Comparison of ENCODE assay signal across 27 cellular contexts in the genomic region with DNA sequence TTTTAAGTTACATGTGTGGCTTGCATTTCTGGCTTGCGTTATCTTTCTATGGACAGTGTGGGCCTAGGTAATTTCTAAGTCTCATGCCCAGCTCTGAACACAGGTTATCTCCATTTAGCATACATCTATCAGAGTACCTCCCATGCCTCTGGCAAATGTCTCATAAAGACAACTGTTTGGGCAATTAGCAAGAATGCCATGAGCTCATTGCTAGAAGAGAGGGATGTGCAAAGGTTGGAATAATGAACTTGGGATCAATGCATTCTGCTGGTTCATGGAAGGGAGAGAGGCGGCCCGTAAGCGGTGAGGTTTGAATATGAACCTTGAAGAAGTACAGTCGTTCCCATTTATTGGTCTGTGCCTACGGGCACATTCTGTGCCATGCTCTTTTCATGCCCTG. TPM values are rescaled to one million over a fixed set of nuclear protein-coding genes. Genes with fewer than 3 reads are reported as not detected.
"Had no signal": no experiment of that assay in that cellular context is flagged by ENCODE, and none has a peak within 500 bp of the region (broad histone marks: within the 10 kb centered on the region; RNA-seq: fewer than 3 reads in every experiment).

No MANE protein-coding gene starts in this region.

- H3K4me2 ChIP-seq: hepatocyte had no signal

- H3K27ac ChIP-seq: heart right ventricle, hepatocyte, lower lobe of right lung, parathyroid adenoma, right atrium auricular region, skin epidermis, stomach, thoracic aorta, tibial artery, vagina had no signal

- H3K27me3 Mint-ChIP-seq: progenitor cell of endocrine pancreas, type B pancreatic cell had no signal

- H3K9ac ChIP-seq: parathyroid adenoma had no signal

- H3K36me3 Mint-ChIP-seq: naive thymus-derived CD8-positive, alpha-beta T cell had no signal

- H2AFZ ChIP-seq: hepatocyte, parathyroid adenoma had no signal

- H3K36me3 ChIP-seq: right atrium auricular region, thoracic aorta, tibial artery, vagina had no signal

- H3K27ac Mint-ChIP-seq: naive thymus-derived CD8-positive, alpha-beta T cell; nephron; progenitor cell of endocrine pancreas; stimulated activated naive B cell treated with anti-CD40 and anti-IgM and Interleukin-4, amounts not matched to agents 10 μg/mL and 1 μg/mL and 100 μg/mL, for 72 hours; type B pancreatic cell had no signal

- DNase-seq: heart right ventricle; islet precursor cell; left ventricle myocardium superior; lower lobe of right lung; mammary epithelial cell; mesenchymal stem cell; naive thymus-derived CD8-positive, alpha-beta T cell; nucleus accumbens; stimulated activated CD4-positive, alpha-beta T cell treated with anti-CD3 and anti-CD28 coated beads, Interleukin-12 subunit alpha, Interleukin-12 subunit beta, amount 100 ng/mL, for 4 hours; stimulated activated CD4-positive, alpha-beta T cell treated with anti-CD3 and anti-CD28 coated beads, Interleukin-15, amount 100 ng/mL, for 24 hours; stimulated activated CD4-positive, alpha-beta T cell treated with anti-CD3 and anti-CD28 coated beads, Interleukin-2, amount 100 ng/mL, for 24 hours; stimulated activated CD4-positive, alpha-beta T cell treated with anti-CD3 and anti-CD28 coated beads, Interleukin-4, amount 100 ng/mL, for 1 hour; stimulated activated naive B cell treated with anti-CD40 and anti-IgM and Interleukin-4, amounts not matched to agents 10 μg/mL and 1 μg/mL and 100 μg/mL, for 72 hours; stimulated activated naive CD8-positive, alpha-beta T cell treated with anti-CD3 and anti-CD28 coated beads, Interleukin-15, Interleukin-2, amounts not matched to agents 100 U/mL and 50 U/mL, for 24 hours; stomach; tibial artery had no signal

- ATAC-seq: heart right ventricle; left ventricle myocardium superior; lower lobe of right lung; naive thymus-derived CD8-positive, alpha-beta T cell; sciatic nerve; stimulated activated naive B cell treated with anti-CD40 and anti-IgM and Interleukin-4, amounts not matched to agents 10 μg/mL and 1 μg/mL and 100 μg/mL, for 72 hours; stimulated activated naive CD8-positive, alpha-beta T cell treated with anti-CD3 and anti-CD28 coated beads, Interleukin-15, Interleukin-2, amounts not matched to agents 100 U/mL and 50 U/mL, for 24 hours had no signal

- H3K4me3 ChIP-seq: heart right ventricle, hepatocyte, lower lobe of right lung, right atrium auricular region, skin epidermis, stomach, thoracic aorta, tibial artery, vagina had no signal

- H3K4me3 Mint-ChIP-seq: naive thymus-derived CD8-positive, alpha-beta T cell; nephron; neural crest cell; stimulated activated naive B cell treated with anti-CD40 and anti-IgM and Interleukin-4, amounts not matched to agents 10 μg/mL and 1 μg/mL and 100 μg/mL, for 72 hours; type B pancreatic cell had no signal

- H3K4me1 ChIP-seq: right atrium auricular region, stomach had no signal

- H3K9me3 Mint-ChIP-seq: nephron, neural crest cell, type B pancreatic cell had no signal

- H3K27me3 ChIP-seq: hepatocyte, right atrium auricular region, stomach, vagina had no signal

- H3K9me3 ChIP-seq: heart right ventricle, lower lobe of right lung, right atrium auricular region, stomach, thoracic aorta, tibial artery, vagina had no signal

- H3K4me1 Mint-ChIP-seq: naive thymus-derived CD8-positive, alpha-beta T cell; nephron; neural crest cell had no signal

- H3K79me2 ChIP-seq: hepatocyte had no signal

RNA-seq across cellular contexts. Expression of a gene that starts 14.4 kb away (rescaled TPM):
- polyA plus RNA-seq: naive thymus-derived CD8-positive, alpha-beta T cell had no signal
